Comparison of ENCODE assay signal across 1 cellular context in the genomic region with DNA sequence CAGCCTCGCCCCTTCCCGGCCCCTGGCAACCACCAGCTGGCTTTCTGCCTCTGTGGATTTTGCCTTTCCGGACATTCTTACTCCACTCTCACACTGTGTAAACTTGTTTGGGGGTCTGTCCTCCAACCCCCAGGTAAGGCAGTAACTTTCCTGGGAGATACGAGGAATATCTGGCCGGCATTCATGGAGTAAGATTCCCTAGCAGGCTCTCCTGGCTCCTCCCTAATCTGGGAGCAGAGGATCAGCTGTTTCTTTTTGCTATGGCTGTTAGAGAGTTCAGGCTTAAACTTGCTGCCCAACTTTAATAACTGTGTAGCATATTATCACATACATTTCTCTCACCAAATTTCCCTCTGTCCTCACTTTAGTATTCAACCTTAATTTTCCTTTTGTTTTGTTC.
TF ChIP-seq lines count a peak whose summit lies in the region.

No MANE protein-coding gene starts in this region.

TF ChIP-seq in IMR-90, 13 proteins besides CTCF, POLR2A, EP300 and RAD21 (continued from another document):
- TF ChIP-seq, protein P1, sequence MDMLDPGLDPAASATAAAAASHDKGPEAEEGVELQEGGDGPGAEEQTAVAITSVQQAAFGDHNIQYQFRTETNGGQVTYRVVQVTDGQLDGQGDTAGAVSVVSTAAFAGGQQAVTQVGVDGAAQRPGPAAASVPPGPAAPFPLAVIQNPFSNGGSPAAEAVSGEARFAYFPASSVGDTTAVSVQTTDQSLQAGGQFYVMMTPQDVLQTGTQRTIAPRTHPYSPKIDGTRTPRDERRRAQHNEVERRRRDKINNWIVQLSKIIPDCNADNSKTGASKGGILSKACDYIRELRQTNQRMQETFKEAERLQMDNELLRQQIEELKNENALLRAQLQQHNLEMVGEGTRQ (IDR thresholded peaks at IDR 0.05; ENCODE audit: low read depth, low read length), result no peak
- TF ChIP-seq FOS (IDR thresholded peaks at IDR 0.05; ENCODE audit: low read depth, low read length), result no peak
- no peak for TF ChIP-seq MAZ (IDR thresholded peaks at IDR 0.05; ENCODE audit: borderline replicate concordance, low read depth, low read length)
- TF ChIP-seq RFX5 (IDR thresholded peaks at IDR 0.05; ENCODE audit: low read depth, low read length), result no peak
- TF ChIP-seq NFE2L2 (IDR thresholded peaks at IDR 0.05; ENCODE audit: low read depth, low read length), result no peak
- TF ChIP-seq RCOR1 (IDR thresholded peaks at IDR 0.05; ENCODE audit: insufficient replicate concordance, low read length), result no peak
